30 cellular contexts compared by ENCODE assay signal in the genomic region with DNA sequence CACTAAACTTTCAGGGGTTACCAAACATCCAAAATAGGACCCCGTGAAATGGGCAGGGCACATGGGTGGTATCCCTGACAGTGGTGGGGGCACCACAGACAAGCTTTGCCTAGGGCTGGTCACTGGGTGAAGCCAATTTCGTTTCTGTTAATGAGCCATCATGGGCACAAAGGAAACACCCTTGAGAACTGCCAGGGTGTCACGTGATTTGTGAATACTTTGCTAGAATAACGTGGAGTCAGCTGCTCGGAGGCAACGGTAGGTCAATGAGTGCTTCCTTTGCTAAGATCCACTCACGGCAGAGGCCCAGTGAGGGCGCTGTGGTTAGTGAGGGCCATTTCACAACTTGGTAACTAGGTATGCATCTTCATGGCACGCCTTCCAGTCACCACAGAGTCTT.
"Had no signal": no experiment of that assay in that cellular context is flagged by ENCODE, and none has a peak within 500 bp of the region (broad histone marks: within the 10 kb centered on the region; RNA-seq: fewer than 3 reads in every experiment).

No MANE protein-coding gene starts in this region.

- ATAC-seq: naive thymus-derived CD4-positive, alpha-beta T cell; psoas muscle; right cardiac atrium; sciatic nerve; stimulated activated memory B cell treated with anti-CD40 and anti-IgM and Interleukin-4, amounts not matched to agents 10 μg/mL and 1 μg/mL and 100 μg/mL, for 72 hours; stimulated activated naive CD8-positive, alpha-beta T cell treated with anti-CD3 and anti-CD28 coated beads, Interleukin-15, amount 100 ng/mL, for 72 hours; stimulated activated naive CD8-positive, alpha-beta T cell treated with anti-CD3 and anti-CD28 coated beads, Interleukin-15, Interleukin-2, amounts not matched to agents 100 U/mL and 50 U/mL, for 24 hours; upper lobe of right lung had no signal

- H3K27me3 Mint-ChIP-seq: progenitor cell of endocrine pancreas; stimulated activated memory B cell treated with anti-CD40 and anti-IgM and Interleukin-4, amounts not matched to agents 10 μg/mL and 1 μg/mL and 100 μg/mL, for 72 hours; stimulated activated naive CD8-positive, alpha-beta T cell treated with anti-CD3 and anti-CD28 coated beads, Interleukin-15, amount 100 ng/mL, for 72 hours; type B pancreatic cell had no signal

- H3K9me3 ChIP-seq: neutrophil, psoas muscle, suprapubic skin, testis, upper lobe of right lung, uterus had no signal

- H3K36me3 ChIP-seq: neutrophil, spleen, suprapubic skin, tibial artery, transverse colon, upper lobe of right lung, uterus had no signal

- H3K4me2 ChIP-seq: smooth muscle cell had no signal

- H3K4me3 Mint-ChIP-seq: naive thymus-derived CD4-positive, alpha-beta T cell; nephron progenitor cell; neural crest cell; stimulated activated memory B cell treated with anti-CD40 and anti-IgM and Interleukin-4, amounts not matched to agents 10 μg/mL and 1 μg/mL and 100 μg/mL, for 72 hours; stimulated activated naive CD8-positive, alpha-beta T cell treated with anti-CD3 and anti-CD28 coated beads, Interleukin-15, amount 100 ng/mL, for 72 hours; type B pancreatic cell had no signal

- H3K4me3 ChIP-seq: psoas muscle, skin epidermis, smooth muscle cell, spleen, suprapubic skin, testis, tibial artery, transverse colon, upper lobe of right lung, uterus had no signal

- H3K9ac ChIP-seq: parathyroid adenoma had no signal

- H3K27ac Mint-ChIP-seq: naive thymus-derived CD4-positive, alpha-beta T cell; nephron progenitor cell; progenitor cell of endocrine pancreas; stimulated activated memory B cell treated with anti-CD40 and anti-IgM and Interleukin-4, amounts not matched to agents 10 μg/mL and 1 μg/mL and 100 μg/mL, for 72 hours; stimulated activated naive CD8-positive, alpha-beta T cell treated with anti-CD3 and anti-CD28 coated beads, Interleukin-15, amount 100 ng/mL, for 72 hours; type B pancreatic cell had no signal

- H3K79me2 ChIP-seq: parathyroid adenoma had no signal

- H2AFZ ChIP-seq: parathyroid adenoma had no signal

- H3K4me1 Mint-ChIP-seq: neural crest cell had no signal

- H3K27me3 ChIP-seq: neutrophil, spleen, suprapubic skin, testis, tibial artery, transverse colon, upper lobe of right lung, uterus had no signal

- H3K27ac ChIP-seq: neutrophil, parathyroid adenoma, psoas muscle, skin epidermis, spleen, suprapubic skin, testis, tibial artery, transverse colon, upper lobe of right lung, uterus had no signal

- H3K9me3 Mint-ChIP-seq: type B pancreatic cell had no signal

- DNase-seq: naive thymus-derived CD4-positive, alpha-beta T cell; nephron progenitor cell; nucleus accumbens; psoas muscle; right cardiac atrium; spleen; stimulated activated CD4-positive, alpha-beta T cell treated with anti-CD3 and anti-CD28 coated beads, Interleukin-12 subunit alpha, Interleukin-12 subunit beta, amount 100 ng/mL, for 4 hours; stimulated activated CD4-positive, alpha-beta T cell treated with anti-CD3 and anti-CD28 coated beads, Interleukin-1b, Interleukin-23, amount 100 ng/mL, for 48 hours; stimulated activated CD4-positive, alpha-beta T cell treated with anti-CD3 and anti-CD28 coated beads, Interleukin-4, amount 100 ng/mL, for 1 hour; stimulated activated CD4-positive, alpha-beta T cell treated with anti-CD3 and anti-CD28 coated beads, Interleukin-4, amount 100 ng/mL, for 4 hours; stimulated activated CD8-positive, alpha-beta memory T cell treated with anti-CD3 and anti-CD28 coated beads, Interleukin-4, amount 100 ng/mL, for 48 hours; stimulated activated naive CD4-positive, alpha-beta T cell; stimulated activated naive CD8-positive, alpha-beta T cell treated with anti-CD3 and anti-CD28 coated beads, Interleukin-15, amount 100 ng/mL, for 72 hours; stimulated activated naive CD8-positive, alpha-beta T cell treated with anti-CD3 and anti-CD28 coated beads, Interleukin-15, Interleukin-2, amounts not matched to agents 100 U/mL and 50 U/mL, for 24 hours; substantia nigra; testis; tibial artery; transverse colon; upper lobe of right lung; uterus had no signal

- H3K4me1 ChIP-seq: parathyroid adenoma, psoas muscle, suprapubic skin, testis, tibial artery, transverse colon, upper lobe of right lung, uterus had no signal

- H3K36me3 Mint-ChIP-seq: type B pancreatic cell had no signal
